ENCODE assay signal across 26 cellular contexts in genomic region chr22:40826984-40827741, GRCh38. TPM values are rescaled to one million over a fixed set of nuclear protein-coding genes. Genes with fewer than 3 reads are reported as not detected.
DNase-seq lines count a peak whose midpoint lies in the region; ATAC-seq and TF ChIP-seq lines count a peak whose summit lies in the region.
"Had no signal": no experiment of that assay in that cellular context is flagged by ENCODE, and none has a peak within 500 bp of the region (broad histone marks: within the 10 kb centered on the region; RNA-seq: fewer than 3 reads in every experiment).

No MANE protein-coding gene starts in this region.

- peaks cover 9% of the 10 kb centered on the region for H3K4me1 Mint-ChIP-seq in mesothelial cell of epicardium
- H3K4me1 Mint-ChIP-seq: activated CD4-positive, alpha-beta memory T cell treated with anti-CD3 and anti-CD28 coated beads, Interleukin-2, amount 10 ng/mL, durations not matched to agents 7 days and 5 days; stimulated activated naive CD8-positive, alpha-beta T cell treated with anti-CD3 and anti-CD28 coated beads, Interleukin-15, amount 100 ng/mL, for 72 hours; T-cell had no signal

- H3K4me1 ChIP-seq in A673 (ENCODE audit: insufficient read depth, low read length, poor library complexity, severe bottlenecking) = peaks cover 55% of the 10 kb centered on the region
- H3K4me1 ChIP-seq in HUES6 (ENCODE audit: control insufficient read depth, insufficient read depth, low read length) = peaks cover 11% of the 10 kb centered on the region
- H3K4me1 ChIP-seq in iPS-20b (ENCODE audit: insufficient read depth, low read length) = peaks cover 10% of the 10 kb centered on the region; the same call in 1 of the 2 replicates
- H3K4me1 ChIP-seq: BLaER1 treated with 17β-estradiol and CSF1 and Interleukin-3, amounts not matched to agents 10 nM and 100 nM; left ventricle myocardium inferior; sigmoid colon; tibial nerve had no signal

- H3K9me3 ChIP-seq in A673 (ENCODE audit: low read depth, low read length, poor library complexity, severe bottlenecking) = no peaks in the 10 kb centered on the region
- no peaks in the 10 kb centered on the region for H3K9me3 ChIP-seq in HUES6 (ENCODE audit: control insufficient read depth, insufficient read depth, low read depth, low read length)
- no peaks in the 10 kb centered on the region for H3K9me3 ChIP-seq in iPS-20b (ENCODE audit: insufficient read depth, low read depth, low read length)
- H3K9me3 ChIP-seq: BLaER1 treated with 17β-estradiol and CSF1 and Interleukin-3, amounts not matched to agents 10 nM and 100 nM; left ventricle myocardium inferior; sigmoid colon; tibial nerve had no signal

- ATAC-seq in GM18511 (IDR thresholded peaks at IDR 0.05; ENCODE audit: unreplicated experiment) = no peak
- ATAC-seq: activated CD4-positive, CD25-positive, alpha-beta regulatory T cell treated with anti-CD3 and anti-CD28 coated beads, Interleukin-2, amount 50 U/mL, for 24 hours; Panc1; stimulated activated naive CD8-positive, alpha-beta T cell treated with anti-CD3 and anti-CD28 coated beads, Interleukin-15, amount 100 ng/mL, for 72 hours; T-cell had no signal

- CTCF ChIA-PET in A673 (lab: Charles Lee) = interaction anchor here (0.8 kb wide), 1 partner anchor 144 kb away, joined by 3 read pairs; no protein-coding TSS in a partner anchor

- H3K27me3 ChIP-seq in A673 (replicated peaks; ENCODE audit: insufficient read depth, low read depth, low read length, poor library complexity) (no peaks in the 10 kb centered on the region), HUES6 (ENCODE audit: control insufficient read depth, insufficient read depth, low read length) (no peaks in the 10 kb centered on the region), iPS-20b (ENCODE audit: insufficient read depth, low read length) (no peaks in the 10 kb centered on the region)
- H3K27me3 ChIP-seq: BLaER1 treated with 17β-estradiol and CSF1 and Interleukin-3, amounts not matched to agents 10 nM and 100 nM; sigmoid colon; tibial nerve had no signal

- no peaks in the 10 kb centered on the region for H3K27me3 Mint-ChIP-seq in mesothelial cell of epicardium (ENCODE audit: low read depth)
- H3K27me3 Mint-ChIP-seq: activated CD4-positive, alpha-beta memory T cell treated with anti-CD3 and anti-CD28 coated beads, Interleukin-2, amount 10 ng/mL, durations not matched to agents 7 days and 5 days; stimulated activated naive CD8-positive, alpha-beta T cell treated with anti-CD3 and anti-CD28 coated beads, Interleukin-15, amount 100 ng/mL, for 72 hours; T-cell had no signal

- DNase-seq in A673 (ENCODE audit: low spot score) = peak; percentile 39
- DNase-seq in mesothelial cell of epicardium (ENCODE audit: low spot score in 2 of 2, unreplicated experiment in 2 of 2) = no peak
- no peak for DNase-seq in AG08395 (ENCODE audit: low spot score)
- no peak for DNase-seq in NCI-H1105 treated with DMSO at 0.1 percent for 48 hours (lab: John Stamatoyannopoulos, UW)
- DNase-seq in NCI-H2081 (lab: John Stamatoyannopoulos, UW) = no peak
- DNase-seq: activated CD4-positive, alpha-beta memory T cell treated with anti-CD3 and anti-CD28 coated beads, Interleukin-2, amount 10 ng/mL, durations not matched to agents 7 days and 5 days; activated effector memory CD4-positive, alpha-beta T cell treated with Interleukin-2 at 50 U/mL for 16 hours; cerebellar nuclear complex; glutamatergic neuron; KBM-7; left ventricle myocardium inferior; NCI-H1436 treated with DMSO at 0.1 percent for 48 hours; NCI-H524 treated with DMSO at 0.1 percent for 48 hours; sigmoid colon; stimulated activated CD4-positive, alpha-beta T cell treated with anti-CD3 and anti-CD28 coated beads, Interleukin-15, amount 100 ng/mL, for 24 hours; stimulated activated naive CD8-positive, alpha-beta T cell treated with anti-CD3 and anti-CD28 coated beads, Interleukin-15, amount 100 ng/mL, for 72 hours; T-cell had no signal

- no peak overlapping the region for H3K9ac ChIP-seq in HUES6 (ENCODE audit: low read length)
- no peak overlapping the region for H3K9ac ChIP-seq in iPS-20b (ENCODE audit: low read depth, low read length)
- H3K9ac ChIP-seq: BLaER1 treated with 17β-estradiol and CSF1 and Interleukin-3, amounts not matched to agents 10 nM and 100 nM had no signal

- intact Hi-C loops in A673 (cut with micrococcal nuclease; ENCODE audit: unreplicated experiment) = no loop called here

- H3K27ac ChIP-seq in A673 (ENCODE audit: low read depth, low read length, poor library complexity, severe bottlenecking) (no peak overlapping the region), HUES6 (ENCODE audit: low read depth, low read length) (peak overlapping the region; percentile 67), iPS-20b (ENCODE audit: low read length) (no peak overlapping the region)
- H3K27ac ChIP-seq: BLaER1 treated with 17β-estradiol and CSF1 and Interleukin-3, amounts not matched to agents 10 nM and 100 nM; epithelial cell of prostate; left ventricle myocardium inferior; sigmoid colon; tibial nerve had no signal

- POLR2A ChIA-PET in A673 (lab: Charles Lee; ENCODE audit: low non-redundant PET) = interaction anchor here (0.5 kb wide), 1 partner anchor 112 kb away, joined by 10 read pairs; no protein-coding TSS in a partner anchor

- H3K27ac Mint-ChIP-seq in mesothelial cell of epicardium = peak overlapping the region; percentile 79
- H3K27ac Mint-ChIP-seq: activated CD4-positive, alpha-beta memory T cell treated with anti-CD3 and anti-CD28 coated beads, Interleukin-2, amount 10 ng/mL, durations not matched to agents 7 days and 5 days; stimulated activated naive CD8-positive, alpha-beta T cell treated with anti-CD3 and anti-CD28 coated beads, Interleukin-15, amount 100 ng/mL, for 72 hours had no signal

- H3K36me3 Mint-ChIP-seq in mesothelial cell of epicardium = peaks cover 27% of the 10 kb centered on the region

- TF ChIP-seq CTCF in A673 (conservative IDR thresholded peaks at IDR 0.05; ENCODE audit: low read depth, low read length) (no peak), mesothelial cell of epicardium (IDR thresholded peaks at IDR 0.05; ENCODE audit: unreplicated experiment) (no peak)

- H3K36me3 ChIP-seq in A673 (ENCODE audit: insufficient read depth, low read length, poor library complexity, severe bottlenecking) (peaks cover 75% of the 10 kb centered on the region), HUES6 (ENCODE audit: control insufficient read depth, insufficient read depth, low read length) (peaks cover 89% of the 10 kb centered on the region), iPS-20b (ENCODE audit: insufficient read depth, low read depth, low read length) (peaks cover 90% of the 10 kb centered on the region)

- no peaks in the 10 kb centered on the region for H3K9me3 Mint-ChIP-seq in mesothelial cell of epicardium
- H3K9me3 Mint-ChIP-seq: activated CD4-positive, alpha-beta memory T cell treated with anti-CD3 and anti-CD28 coated beads, Interleukin-2, amount 10 ng/mL, durations not matched to agents 7 days and 5 days; stimulated activated naive CD8-positive, alpha-beta T cell treated with anti-CD3 and anti-CD28 coated beads, Interleukin-15, amount 100 ng/mL, for 72 hours; T-cell had no signal

- H3K4me3 Mint-ChIP-seq in mesothelial cell of epicardium = no peak overlapping the region
- H3K4me3 Mint-ChIP-seq: activated CD4-positive, alpha-beta memory T cell treated with anti-CD3 and anti-CD28 coated beads, Interleukin-2, amount 10 ng/mL, durations not matched to agents 7 days and 5 days; stimulated activated naive CD8-positive, alpha-beta T cell treated with anti-CD3 and anti-CD28 coated beads, Interleukin-15, amount 100 ng/mL, for 72 hours; T-cell had no signal

- H3K4me3 ChIP-seq in A673 (ENCODE audit: low read depth, low read length, poor library complexity, severe bottlenecking) (no peak overlapping the region), HUES6 (ENCODE audit: low read depth, low read length) (no peak overlapping the region), iPS-20b (ENCODE audit: low read length) (peak overlapping the region; percentile 42; the same call in 1 of the 2 replicates)
- H3K4me3 ChIP-seq: BLaER1 treated with 17β-estradiol and CSF1 and Interleukin-3, amounts not matched to agents 10 nM and 100 nM; left ventricle myocardium inferior; sigmoid colon; tibial nerve had no signal

- BruUV-seq in A673 (replicated peaks; lab: Mats Ljungman, UMichigan) = no TSS peak

RNA-seq across cellular contexts. Expression of gene SLC25A17, which starts 8.0 kb away (rescaled TPM):
- 42.7 and 51.6 TPM in 2 replicates for total RNA-seq in A673 (2021)
- 30.1 to 31.1 TPM (median 30.6 TPM) in 3 replicates for total RNA-seq in mesothelial cell of epicardium

RNA-seq across cellular contexts. Expression of gene ST13, which starts 29.3 kb away (rescaled TPM):
- total RNA-seq in A673 (2021) (337 and 365 TPM in 2 replicates), mesothelial cell of epicardium (327 to 365 TPM (median 344 TPM) in 3 replicates)

RNA-seq across cellular contexts. Expression of gene XPNPEP3, which starts 29.8 kb away (rescaled TPM):
- total RNA-seq in A673 (2021) (30.3 and 31.3 TPM in 2 replicates), mesothelial cell of epicardium (21.2 to 24.8 TPM (median 22.6 TPM) in 3 replicates)

RNA-seq across cellular contexts. Expression of gene DNAJB7, which starts 34.8 kb away (rescaled TPM):
- total RNA-seq in A673 (2021) (not detected in 2 replicates), mesothelial cell of epicardium (not detected in 3 replicates)
- total RNA-seq: activated CD4-positive, alpha-beta memory T cell treated with anti-CD3 and anti-CD28 coated beads, Interleukin-2, amount 10 ng/mL, durations not matched to agents 7 days and 5 days; left ventricle myocardium inferior; mucosa of gallbladder; sigmoid colon; T-cell; tibial nerve had no signal
